ENCODE assay signal across 10 cellular contexts in the genomic region with DNA sequence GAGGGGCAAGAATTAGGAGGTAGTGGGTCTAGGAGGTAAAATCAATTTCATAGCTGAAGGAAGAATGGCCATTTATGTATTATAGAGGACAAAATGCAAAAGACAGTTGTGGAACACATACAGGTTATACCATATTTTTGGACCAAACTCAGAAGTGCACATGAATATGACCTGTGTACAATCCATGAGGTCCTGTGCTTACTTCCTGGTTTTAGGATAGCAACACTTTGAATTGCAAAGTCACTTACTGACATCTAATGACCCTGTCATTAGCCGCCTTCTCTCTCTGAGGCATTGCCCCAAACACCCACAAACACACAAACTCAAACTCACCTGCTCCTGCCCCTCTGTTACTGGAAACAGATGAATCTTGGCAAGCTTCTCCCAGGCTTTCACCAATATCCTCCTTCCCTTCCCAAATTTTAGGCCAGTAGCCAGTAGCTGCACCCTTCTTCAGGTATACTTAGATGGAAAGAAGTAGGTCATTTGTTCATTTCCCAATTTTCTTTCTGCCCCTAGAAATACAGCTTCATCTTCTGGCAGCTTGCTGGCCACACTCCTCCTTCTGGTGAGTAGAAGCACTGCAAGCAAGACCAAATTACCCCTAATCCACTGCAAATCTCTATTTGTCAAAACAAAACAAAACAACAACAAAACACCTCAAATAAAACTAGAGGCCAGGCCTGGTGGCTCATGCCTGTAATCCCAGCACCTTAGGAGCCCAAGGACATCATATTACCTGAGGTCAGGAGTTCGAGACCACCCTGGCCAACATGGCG. TPM values are rescaled to one million over a fixed set of nuclear protein-coding genes. Genes with fewer than 3 reads are reported as not detected.
A peak's percentile ranks its signal among the peaks of the same experiment; 100 is the strongest.
DNase-seq lines count a peak whose midpoint lies in the region; ATAC-seq, FAIRE-seq and TF ChIP-seq lines count a peak whose summit lies in the region.
"Had no signal": no experiment of that assay in that cellular context is flagged by ENCODE, and none has a peak within 500 bp of the region (broad histone marks: within the 10 kb centered on the region; RNA-seq: fewer than 3 reads in every experiment).

No MANE protein-coding gene starts in this region.

- H3K9me3 ChIP-seq in adrenal gland (replicated peaks in 1 of 3) = no peaks in the 10 kb centered on the region

- H3K27me3 Mint-ChIP-seq in CD14-positive monocyte (ENCODE audit: low read depth in 3 of 3) = peaks cover 0 to 9% (median 5%) of the 10 kb centered on the region in 3 donors

- WGBS in adrenal gland, 4 donors = 93 to 98% (median 96%) methylated on average over 3 of the region's 3 CpGs

- intact Hi-C loops in CD14-positive monocyte (cut with micrococcal nuclease) (loop anchor here in 1 of 2 donors (5.0 kb wide), 1 partner anchor 71 kb away; no protein-coding TSS in a partner anchor), adrenal gland (cut with DNase I) (no loop called here)

- H3K36me3 Mint-ChIP-seq in CD14-positive monocyte = no peaks in the 10 kb centered on the region

- H3K27me3 ChIP-seq in adrenal gland = no peaks in the 10 kb centered on the region
- H3K27me3 ChIP-seq in kidney epithelial cell (ENCODE audit: control insufficient read depth, insufficient read depth, low read length) = no peaks in the 10 kb centered on the region

- H3K4me3 ChIP-seq in adrenal gland (no peak overlapping the region), kidney epithelial cell (ENCODE audit: low read depth, low read length) (no peak overlapping the region)
- H3K4me3 ChIP-seq: SK-N-MC had no signal

- TF ChIP-seq POLR2A in GM12891 (IDR thresholded peaks at IDR 0.05; ENCODE audit: low read depth, low read length) (no peak), adrenal gland (IDR thresholded peaks at IDR 0.05) (no peak)

- H3K4me3 Mint-ChIP-seq in CD14-positive monocyte = no peak overlapping the region

- DNase-seq in CD14-positive monocyte (ENCODE audit: low spot score) (no peak), GM12891 (ENCODE audit: insufficient read length, low spot score) (no peak), adrenal gland (peak in 3 of 7 donors; percentile 33 to 52 (median 40)), kidney epithelial cell (ENCODE audit: low read depth) (no peak), cerebellar nuclear complex (lab: John Stamatoyannopoulos, UW) (no peak), HPDE6-E6E7 (ENCODE audit: extremely low spot score) (no peak), NCI-H774 (lab: John Stamatoyannopoulos, UW) (no peak)
- DNase-seq: left cardiac atrium had no signal

- TF ChIP-seq CTCF in CD14-positive monocyte (IDR thresholded peaks at IDR 0.05) = peak; percentile 82
- TF ChIP-seq CTCF in adrenal gland (IDR thresholded peaks at IDR 0.05) = peak; percentile 52 to 84 (median 70)
- TF ChIP-seq CTCF in kidney epithelial cell (IDR thresholded peaks at IDR 0.05; ENCODE audit: insufficient read depth, low read length, poor library complexity, severe bottlenecking) = peak; percentile 67

- H3K4me1 ChIP-seq in adrenal gland (replicated peaks in 1 of 2) = no peaks in the 10 kb centered on the region

- peak; percentile 87 for FAIRE-seq in GM12891 (lab: Jason Lieb, UNC)

- peaks cover 11% of the 10 kb centered on the region for H3K4me1 Mint-ChIP-seq in CD14-positive monocyte

- no peaks in the 10 kb centered on the region for H3K36me3 ChIP-seq in adrenal gland (replicated peaks in 1 of 2)
- no peaks in the 10 kb centered on the region for H3K36me3 ChIP-seq in kidney epithelial cell (ENCODE audit: control insufficient read depth, insufficient read depth, low read length)

- H3K27ac ChIP-seq in adrenal gland = no peak overlapping the region
- H3K27ac ChIP-seq: SK-N-MC had no signal

- peak overlapping the region in 1 of 7 donors; percentile 24 for H3K27ac Mint-ChIP-seq in CD14-positive monocyte

- peaks cover 0 to 4% (median 0%) of the 10 kb centered on the region in 7 donors for H3K9me3 Mint-ChIP-seq in CD14-positive monocyte

- peak; percentile 95 for ATAC-seq in HG03354 (IDR thresholded peaks at IDR 0.05; ENCODE audit: poor library complexity, severe bottlenecking, unreplicated experiment)

TF ChIP-seq in GM12891, 5 proteins besides CTCF, POLR2A, EP300 and RAD21:
- TF ChIP-seq SPI1 (IDR thresholded peaks at IDR 0.05; ENCODE audit: low read depth, low read length) (no peak), PAX5 (IDR thresholded peaks at IDR 0.05; ENCODE audit: insufficient read depth, low read length, severe bottlenecking) (no peak), POLR2AphosphoS5 (IDR thresholded peaks at IDR 0.05; ENCODE audit: low read depth, low read length) (no peak), TAF1 (IDR thresholded peaks at IDR 0.05; ENCODE audit: low read depth, low read length) (no peak), POU2F2 (IDR thresholded peaks at IDR 0.05; ENCODE audit: low read depth, low read length) (no peak)

RNA-seq across cellular contexts. Expression of gene RPL5, which starts 13.7 kb away (rescaled TPM):
- polyA plus RNA-seq in CD14-positive monocyte (100 to 1,000 TPM; 921 to 953 TPM), adrenal gland (1,000 to 10,000 TPM; 1,376 to 5,145 (median 2,079) TPM)
- polyA plus RNA-seq in GM12891 (2012; ENCODE audit: low read depth, missing spikeins) = 3,960 TPM
- total RNA-seq in adrenal gland (1,000 to 10,000 TPM in 4 of 8 donors, 100 to 1,000 TPM in 4; 659 to 1,700 (median 996) TPM), kidney epithelial cell (2,435 and 2,606 TPM in 2 replicates)

RNA-seq across cellular contexts. Expression of gene EVI5, which starts 33.3 kb away (rescaled TPM):
- polyA plus RNA-seq in CD14-positive monocyte (10 to 100 TPM; 14.3 to 19.4 TPM), adrenal gland (10 to 100 TPM in 1 of 3 donors, 1 to 10 TPM in 2; 3.6 to 16.4 (median 8.8) TPM)
- polyA plus RNA-seq in GM12891 (2012; ENCODE audit: low read depth, missing spikeins) = 1.1 TPM
- total RNA-seq in adrenal gland (10 to 100 TPM; 33.0 to 63.1 (median 47.5) TPM), kidney epithelial cell (16.8 and 17.4 TPM in 2 replicates)
